Comparison of ENCODE assay signal across 1 cellular context in the genomic region with DNA sequence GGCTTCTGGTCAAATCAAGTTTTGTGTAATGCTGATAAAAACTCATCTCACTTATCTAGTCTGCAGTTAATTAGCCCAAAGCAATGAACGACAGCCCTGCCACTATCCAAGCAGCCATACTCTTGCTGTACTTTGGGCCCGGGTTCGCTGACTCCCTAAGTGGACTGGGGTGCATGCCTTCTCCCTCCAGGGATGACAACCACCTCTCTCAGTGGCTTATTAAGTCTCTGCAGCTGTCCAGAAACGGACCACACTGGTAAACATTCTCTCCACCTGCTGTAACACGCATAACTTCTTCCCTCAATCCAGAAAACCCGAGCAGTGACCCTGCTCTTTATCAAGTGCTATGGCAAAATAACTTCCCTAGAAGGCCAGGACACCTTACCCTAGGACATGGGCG.
TF ChIP-seq lines count a peak whose summit lies in the region.

No MANE protein-coding gene starts in this region.

TF ChIP-seq in HepG2, 621 proteins besides CTCF, POLR2A, EP300 and RAD21:
- no peak for TF ChIP-seq ATF3 (CRISPR knock-in tag; IDR thresholded peaks at IDR 0.05)
- TF ChIP-seq ZNF292 (CRISPR knock-in tag; IDR thresholded peaks at IDR 0.05; ENCODE audit: borderline replicate concordance, low read depth): no peak
- TF ChIP-seq, protein P1, sequence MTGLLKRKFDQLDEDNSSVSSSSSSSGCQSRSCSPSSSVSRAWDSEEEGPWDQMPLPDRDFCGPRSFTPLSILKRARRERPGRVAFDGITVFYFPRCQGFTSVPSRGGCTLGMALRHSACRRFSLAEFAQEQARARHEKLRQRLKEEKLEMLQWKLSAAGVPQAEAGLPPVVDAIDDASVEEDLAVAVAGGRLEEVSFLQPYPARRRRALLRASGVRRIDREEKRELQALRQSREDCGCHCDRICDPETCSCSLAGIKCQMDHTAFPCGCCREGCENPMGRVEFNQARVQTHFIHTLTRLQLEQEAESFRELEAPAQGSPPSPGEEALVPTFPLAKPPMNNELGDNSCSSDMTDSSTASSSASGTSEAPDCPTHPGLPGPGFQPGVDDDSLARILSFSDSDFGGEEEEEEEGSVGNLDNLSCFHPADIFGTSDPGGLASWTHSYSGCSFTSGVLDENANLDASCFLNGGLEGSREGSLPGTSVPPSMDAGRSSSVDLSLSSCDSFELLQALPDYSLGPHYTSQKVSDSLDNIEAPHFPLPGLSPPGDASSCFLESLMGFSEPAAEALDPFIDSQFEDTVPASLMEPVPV (CRISPR knock-in tag; IDR thresholded peaks at IDR 0.05): no peak
- TF ChIP-seq RFXAP (CRISPR knock-in tag; IDR thresholded peaks at IDR 0.05; ENCODE audit: borderline replicate concordance): no peak
- no peak for TF ChIP-seq IKZF1 (IDR thresholded peaks at IDR 0.05)
- no peak for TF ChIP-seq RCOR2 (CRISPR knock-in tag; IDR thresholded peaks at IDR 0.05)
- no peak for TF ChIP-seq CBX1 (IDR thresholded peaks at IDR 0.05; ENCODE audit: low read depth)
- no peak for TF ChIP-seq ZNF644 (CRISPR knock-in tag; IDR thresholded peaks at IDR 0.05; ENCODE audit: low read depth)
- no peak for TF ChIP-seq ZNF224 (CRISPR knock-in tag; IDR thresholded peaks at IDR 0.05)
- no peak for TF ChIP-seq ZNF556 (CRISPR knock-in tag; IDR thresholded peaks at IDR 0.05; ENCODE audit: borderline replicate concordance)
- no peak for TF ChIP-seq KLF9 (CRISPR knock-in tag; IDR thresholded peaks at IDR 0.05; ENCODE audit: low read depth)
- no peak for TF ChIP-seq PAWR (CRISPR knock-in tag; IDR thresholded peaks at IDR 0.05; ENCODE audit: borderline replicate concordance)
- no peak for TF ChIP-seq ZFP1 (CRISPR knock-in tag; IDR thresholded peaks at IDR 0.05)
- TF ChIP-seq GABPA (IDR thresholded peaks at IDR 0.05; ENCODE audit: low read depth, low read length): no peak
- TF ChIP-seq GABPA (CRISPR knock-in tag; IDR thresholded peaks at IDR 0.05; ENCODE audit: low read depth): no peak
- TF ChIP-seq MAFF (IDR thresholded peaks at IDR 0.05; ENCODE audit: low read depth, low read length): no peak
- TF ChIP-seq ZSCAN25 (CRISPR knock-in tag; IDR thresholded peaks at IDR 0.05): no peak
- no peak for TF ChIP-seq ZBTB44 (CRISPR knock-in tag; IDR thresholded peaks at IDR 0.05)
TF ChIP-seq in HepG2: peak in this region for 0.
